8 cellular contexts compared by ENCODE assay signal in the genomic region with DNA sequence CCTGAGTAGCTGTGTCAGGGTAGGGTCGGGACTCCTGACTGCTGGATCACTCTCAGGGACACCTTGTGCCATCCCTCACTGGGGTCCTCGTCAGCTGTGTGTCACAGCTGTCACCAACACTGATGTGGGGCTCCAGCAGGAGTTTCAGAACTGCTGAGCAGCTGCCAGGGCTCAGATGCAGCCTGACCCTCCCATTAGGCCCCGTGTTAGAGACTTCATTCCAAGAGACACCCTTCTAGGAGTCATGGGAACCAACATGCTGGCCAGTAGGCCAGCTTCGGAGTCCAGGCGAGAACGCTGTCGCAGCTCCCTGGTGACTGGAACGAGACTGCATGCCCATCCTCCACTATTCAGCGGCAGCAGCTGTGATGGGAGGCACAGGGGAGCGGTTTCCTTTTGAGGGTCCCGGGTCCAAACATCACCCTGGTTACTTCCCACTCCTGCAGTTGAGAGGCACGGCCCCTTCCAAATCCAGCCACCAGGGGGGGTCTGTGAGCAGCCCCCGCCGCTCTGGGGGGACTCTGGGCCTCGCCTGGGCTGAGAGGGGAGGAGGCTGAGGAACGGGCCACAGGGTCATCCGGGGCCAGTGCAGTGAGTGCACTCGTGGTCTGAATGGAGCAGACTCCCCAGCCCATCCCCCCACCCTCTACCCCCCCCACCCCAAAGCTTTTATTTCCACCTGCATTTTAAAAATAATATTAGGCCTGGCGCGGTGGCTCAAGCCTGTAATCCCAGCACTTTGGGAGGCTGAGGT. TPM values are rescaled to one million over a fixed set of nuclear protein-coding genes. Genes with fewer than 3 reads are reported as not detected.
DNase-seq lines count a peak whose midpoint lies in the region; ATAC-seq and TF ChIP-seq lines count a peak whose summit lies in the region.

No MANE protein-coding gene starts in this region.

- H3K27ac ChIP-seq in lower lobe of right lung = no peak overlapping the region

- H3K36me3 ChIP-seq in lower lobe of right lung = no peaks in the 10 kb centered on the region

- no peaks in the 10 kb centered on the region for H3K27me3 ChIP-seq in lower lobe of right lung (ENCODE audit: low read depth)

- TF ChIP-seq CTCF in LNCaP clone FGC (IDR thresholded peaks at IDR 0.05; ENCODE audit: control insufficient read depth, extremely low read depth, insufficient read depth) (peak; percentile 76), chondrocyte (IDR thresholded peaks at IDR 0.05) (peak; percentile 85), lower lobe of right lung (IDR thresholded peaks at IDR 0.05) (peak; percentile 86)

- H3K4me1 Mint-ChIP-seq in chondrocyte (ENCODE audit: low read depth) = peaks cover 12% of the 10 kb centered on the region

- peak; percentile 81 to 88 for ATAC-seq in lower lobe of right lung
- ATAC-seq in GM18498 (IDR thresholded peaks at IDR 0.05; ENCODE audit: unreplicated experiment) = no peak
- no peak for ATAC-seq in HG03135 (IDR thresholded peaks at IDR 0.05; ENCODE audit: unreplicated experiment)

- H3K36me3 Mint-ChIP-seq in chondrocyte (ENCODE audit: low read depth) = no peaks in the 10 kb centered on the region

- H3K4me3 ChIP-seq in LNCaP clone FGC (ENCODE audit: low read depth, low read length) = no peak overlapping the region
- H3K4me3 ChIP-seq in lower lobe of right lung = no peak overlapping the region

- H3K9me3 ChIP-seq in lower lobe of right lung = no peaks in the 10 kb centered on the region

- H3K9me3 Mint-ChIP-seq in chondrocyte (ENCODE audit: low read depth) = no peaks in the 10 kb centered on the region

- no peaks in the 10 kb centered on the region for H3K4me1 ChIP-seq in lower lobe of right lung

- no peak overlapping the region for H3K27ac Mint-ChIP-seq in chondrocyte (ENCODE audit: unreplicated experiment)

- H3K27me3 Mint-ChIP-seq in chondrocyte (ENCODE audit: low read depth) = peaks cover 1% of the 10 kb centered on the region

- H3K4me3 Mint-ChIP-seq in chondrocyte (ENCODE audit: unreplicated experiment) = no peak overlapping the region

- peak; percentile 89 for DNase-seq in GM03348 (ENCODE audit: low spot score)
- no peak for DNase-seq in LNCaP clone FGC (ENCODE audit: low read depth)
- DNase-seq in activated CD4-positive, alpha-beta T cell treated with anti-CD3 and anti-CD28 coated beads for 24 hours (ENCODE audit: low read depth in 2 of 2) = peak; percentile 69 to 71
- DNase-seq in chondrocyte (ENCODE audit: low spot score) = no peak
- DNase-seq in lower lobe of right lung = peak; percentile 69
- peak; percentile 52 to 68 for DNase-seq in stimulated activated CD8-positive, alpha-beta memory T cell treated with anti-CD3 and anti-CD28 coated beads, Interleukin-4, amount 100 ng/mL, for 4 hours (ENCODE audit: low read depth in 2 of 2, low spot score in 1 of 2)

- intact Hi-C loops in lower lobe of right lung (cut with DNase I) = no loop called here

RNA-seq across cellular contexts. Expression of a gene that starts 12.6 kb away (rescaled TPM):
- 0.53 to 1.2 TPM (median 0.55 TPM) in 3 replicates for total RNA-seq in chondrocyte
- total RNA-seq in lower lobe of right lung = 5.7 TPM

Comparison
In these comparisons a context has a peak if more than half of its experiments do, and no peak if none do; other contexts are left out.
1. DNase-seq: peak in GM03348 (single experiment), activated CD4-positive, alpha-beta T cell treated with anti-CD3 and anti-CD28 coated beads for 24 hours (2 of 2), lower lobe of right lung (single experiment) and stimulated activated CD8-positive, alpha-beta memory T cell treated with anti-CD3 and anti-CD28 coated beads, Interleukin-4, amount 100 ng/mL, for 4 hours (2 of 2); none in LNCaP clone FGC (single experiment) and chondrocyte (single experiment).
2. ATAC-seq: peak in lower lobe of right lung (2 of 2); none in GM18498 (single experiment) and HG03135 (single experiment).
3. Peak in every context shown above with its lines, with median percentiles within 50 percentile points of each other: CTCF ChIP-seq.